8 cellular contexts compared by ENCODE assay signal in genomic region chr3:197891-198491, GRCh38. TPM values are rescaled to one million over a fixed set of nuclear protein-coding genes. Genes with fewer than 3 reads are reported as not detected.
DNase-seq lines count a peak whose midpoint lies in the region; ATAC-seq and TF ChIP-seq lines count a peak whose summit lies in the region.
"Had no signal": no experiment of that assay in that cellular context is flagged by ENCODE, and none has a peak within 500 bp of the region (broad histone marks: within the 10 kb centered on the region; RNA-seq: fewer than 3 reads in every experiment).

No MANE protein-coding gene starts in this region.

- H3K27ac ChIP-seq in RWPE2 (ENCODE audit: poor library complexity, severe bottlenecking) (no peak overlapping the region), thoracic aorta (no peak overlapping the region)
- no peak overlapping the region for H3K27ac ChIP-seq in CD8-positive, alpha-beta T cell (ENCODE audit: low read depth, low read length)

- H3K4me1 Mint-ChIP-seq in CD8-positive, alpha-beta T cell (ENCODE audit: low read depth), result peaks cover 5% of the 10 kb centered on the region

- H3K9me3 ChIP-seq in RWPE2 (ENCODE audit: severe bottlenecking), result no peaks in the 10 kb centered on the region
- H3K9me3 ChIP-seq in thoracic aorta, result no peaks in the 10 kb centered on the region
- H3K9me3 ChIP-seq in CD8-positive, alpha-beta T cell (ENCODE audit: low read length), result no peaks in the 10 kb centered on the region

- H3K4me3 Mint-ChIP-seq in CD8-positive, alpha-beta T cell, result no peak overlapping the region

- peaks cover 3% of the 10 kb centered on the region for H3K9me3 Mint-ChIP-seq in CD8-positive, alpha-beta T cell

- H3K36me3 ChIP-seq in RWPE2 (ENCODE audit: low read depth) (no peaks in the 10 kb centered on the region), thoracic aorta (no peaks in the 10 kb centered on the region)
- H3K36me3 ChIP-seq in CD8-positive, alpha-beta T cell (ENCODE audit: insufficient read depth, low read length), result no peaks in the 10 kb centered on the region

- TF ChIP-seq CTCF in GM20000 (IDR thresholded peaks at IDR 0.05; ENCODE audit: extremely low read depth, missing control alignments), result no peak
- no peak for TF ChIP-seq CTCF in RWPE2 (IDR thresholded peaks at IDR 0.05; ENCODE audit: poor library complexity, severe bottlenecking)
- TF ChIP-seq CTCF in thoracic aorta (IDR thresholded peaks at IDR 0.05), result no peak
- TF ChIP-seq CTCF in CD8-positive, alpha-beta T cell (IDR thresholded peaks at IDR 0.05), result no peak

- CTCF ChIA-PET in CD8-positive, alpha-beta T cell (lab: Charles Lee), result no interaction called here

- H3K4me3 ChIP-seq in RWPE2 (ENCODE audit: severe bottlenecking) (peak overlapping the region; percentile 14), thoracic aorta (peak overlapping the region; percentile 66)
- H3K4me3 ChIP-seq in CD8-positive, alpha-beta T cell (ENCODE audit: low read depth, low read length), result no peak overlapping the region

- POLR2A ChIA-PET in CD8-positive, alpha-beta T cell (lab: Charles Lee), result no interaction called here

- H3K36me3 Mint-ChIP-seq in CD8-positive, alpha-beta T cell, result no peaks in the 10 kb centered on the region

- peak; percentile 50; the same call in 2 of the 3 replicates for ATAC-seq in RWPE2 (ENCODE audit: low read depth)
- ATAC-seq in thoracic aorta (ENCODE audit: insufficient number of reproducible peaks, low FRiP score, low read depth), result no peak
- ATAC-seq in CD8-positive, alpha-beta T cell, result no peak
- ATAC-seq in GM18873 (IDR thresholded peaks at IDR 0.05; ENCODE audit: low FRiP score, unreplicated experiment), result no peak

- no peak overlapping the region for H3K27ac Mint-ChIP-seq in CD8-positive, alpha-beta T cell

- H3K27me3 ChIP-seq in RWPE2 (ENCODE audit: insufficient read depth, poor library complexity, severe bottlenecking) (peaks cover 44% of the 10 kb centered on the region), thoracic aorta (replicated peaks; ENCODE audit: insufficient read depth) (no peaks in the 10 kb centered on the region)
- no peaks in the 10 kb centered on the region for H3K27me3 ChIP-seq in CD8-positive, alpha-beta T cell (ENCODE audit: insufficient read depth, low read length)

- DNase-seq in GM20000 (ENCODE audit: low spot score), result peak; percentile 67
- no peak for DNase-seq in RWPE2 (ENCODE audit: low spot score)
- peak; percentile 6 for DNase-seq in iPS-NIHi7 (ENCODE audit: extremely low spot score)
- no peak for DNase-seq in thoracic aorta (ENCODE audit: low spot score)
- no peak for DNase-seq in CD8-positive, alpha-beta T cell
- DNase-seq in SIG-M5 (lab: John Stamatoyannopoulos, UW), result no peak

- no peaks in the 10 kb centered on the region for H3K4me1 ChIP-seq in RWPE2 (ENCODE audit: insufficient read depth, poor library complexity, severe bottlenecking)
- peaks cover 9 to 18% of the 10 kb centered on the region in 2 donors for H3K4me1 ChIP-seq in thoracic aorta (ENCODE audit: control insufficient read depth in 1 of 2, low read depth in 2 of 2)
- H3K4me1 ChIP-seq in CD8-positive, alpha-beta T cell (ENCODE audit: insufficient read depth, low read length), result no peaks in the 10 kb centered on the region

- intact Hi-C loops in CD8-positive, alpha-beta T cell (cut with DNase I, micrococcal nuclease), result no loop called here

- peaks cover 24% of the 10 kb centered on the region for H3K27me3 Mint-ChIP-seq in CD8-positive, alpha-beta T cell (ENCODE audit: low read depth)

RNA-seq across cellular contexts. Expression of gene CHL1, which starts 1.4 kb away (rescaled TPM):
- total RNA-seq in thoracic aorta, result 1 to 10 TPM; 2.0 to 7.5 TPM
- total RNA-seq in CD8-positive, alpha-beta T cell, result not detected
- total RNA-seq: myocyte had no signal

Comparison
In these comparisons a context has a peak if more than half of its experiments do, and no peak if none do; other contexts are left out.
1. DNase-seq: peak in GM20000 (single experiment) and iPS-NIHi7 (single experiment); none in RWPE2 (single experiment), thoracic aorta (single experiment), CD8-positive, alpha-beta T cell (0 of 7) and SIG-M5 (single experiment).